Comparison of ENCODE assay signal across 1 cellular context in the genomic region with DNA sequence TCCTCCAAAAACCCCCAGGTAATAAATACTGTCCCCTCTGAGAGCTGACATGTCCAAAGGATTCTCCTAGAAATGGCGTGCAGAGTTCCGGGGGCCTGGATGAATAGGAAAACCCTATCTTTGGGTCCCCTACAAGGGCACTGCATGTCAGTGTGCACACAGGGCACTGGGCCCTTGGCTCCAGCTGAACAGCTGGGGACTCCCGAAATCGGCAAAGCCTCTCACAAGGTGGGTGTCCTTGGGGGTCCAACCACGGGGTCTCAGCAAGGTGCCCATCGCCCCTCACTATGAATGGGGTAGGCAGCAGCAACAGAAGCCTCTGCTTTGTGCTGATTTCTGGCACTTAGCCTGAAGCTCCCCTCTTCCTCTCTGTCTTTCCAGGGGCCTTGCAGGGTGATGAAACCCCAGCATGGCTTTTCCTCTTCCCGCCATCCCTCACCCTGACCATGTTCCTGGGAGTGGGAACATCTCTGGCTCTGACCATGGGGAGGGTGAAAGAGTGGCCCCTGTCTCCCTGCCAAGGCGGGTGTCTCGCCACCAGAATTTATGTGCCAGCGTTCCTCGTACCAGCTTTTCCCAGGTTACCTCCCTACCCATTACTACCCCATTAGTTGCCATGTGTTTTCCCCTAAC.
TF ChIP-seq lines count a peak whose summit lies in the region.

No MANE protein-coding gene starts in this region.

TF ChIP-seq in HepG2, 621 proteins besides CTCF, POLR2A, EP300 and RAD21 (continued from another document):
- TF ChIP-seq ZSCAN25 (CRISPR knock-in tag; IDR thresholded peaks at IDR 0.05) (no peak), ZNF180 (CRISPR knock-in tag; IDR thresholded peaks at IDR 0.05; ENCODE audit: borderline replicate concordance, low read depth) (no peak), ZNF382 (CRISPR knock-in tag; IDR thresholded peaks at IDR 0.05; ENCODE audit: borderline replicate concordance) (no peak), RFX5 (IDR thresholded peaks at IDR 0.05; ENCODE audit: low read depth, low read length) (peak; percentile 44; the same call in 1 of the 2 replicates), TP53 (CRISPR knock-in tag; conservative IDR thresholded peaks at IDR 0.05) (0 out of 2 replicates have a peak, but pooled peaks have one; percentile 46), NR2F1 (CRISPR knock-in tag; IDR thresholded peaks at IDR 0.05) (no peak), ZNF143 (CRISPR knock-in tag; IDR thresholded peaks at IDR 0.05) (no peak), TFDP1 (CRISPR knock-in tag; IDR thresholded peaks at IDR 0.05; ENCODE audit: borderline replicate concordance) (peak; percentile 29; the same call in 1 of the 2 replicates), SMAD1 (CRISPR knock-in tag; IDR thresholded peaks at IDR 0.05; ENCODE audit: borderline replicate concordance, low read depth) (0 out of 2 replicates have a peak, but pooled peaks have one; percentile 25), ZNF556 (CRISPR knock-in tag; IDR thresholded peaks at IDR 0.05; ENCODE audit: borderline replicate concordance) (no peak), ZNF292 (CRISPR knock-in tag; IDR thresholded peaks at IDR 0.05; ENCODE audit: borderline replicate concordance, low read depth) (no peak), AGO1 (IDR thresholded peaks at IDR 0.05; ENCODE audit: low read depth, low read length, poor library complexity, severe bottlenecking) (no peak), KDM5B (CRISPR knock-in tag; IDR thresholded peaks at IDR 0.05; ENCODE audit: borderline replicate concordance) (peak; percentile 32; the same call in 1 of the 2 replicates), ZNF256 (CRISPR knock-in tag; conservative IDR thresholded peaks at IDR 0.05) (no peak), SNAI1 (CRISPR knock-in tag; IDR thresholded peaks at IDR 0.05; ENCODE audit: borderline replicate concordance) (0 out of 2 replicates have a peak, but pooled peaks have one; percentile 33), ZNF563 (CRISPR knock-in tag; IDR thresholded peaks at IDR 0.05) (no peak), NR2F2 (IDR thresholded peaks at IDR 0.05; ENCODE audit: borderline replicate concordance, low read depth) (no peak), ZNF883 (CRISPR knock-in tag; IDR thresholded peaks at IDR 0.05; ENCODE audit: not compliant biosample characterization) (no peak), RBM39 (IDR thresholded peaks at IDR 0.05; ENCODE audit: low read depth, low read length, poor library complexity, severe bottlenecking) (peak; percentile 46), LCORL (IDR thresholded peaks at IDR 0.05) (no peak), LCORL (CRISPR knock-in tag; IDR thresholded peaks at IDR 0.05) (no peak), ZNF687 (CRISPR knock-in tag; IDR thresholded peaks at IDR 0.05) (peak; percentile 89), CENPX (CRISPR knock-in tag; IDR thresholded peaks at IDR 0.05) (no peak), ARID2 (CRISPR knock-in tag; IDR thresholded peaks at IDR 0.05; ENCODE audit: borderline replicate concordance) (peak; percentile 23; the same call in 1 of the 2 replicates), RBFOX2 (IDR thresholded peaks at IDR 0.05; ENCODE audit: low read depth, low read length) (peak; percentile 56; the same call in 1 of the 2 replicates), GPN1 (CRISPR knock-in tag; IDR thresholded peaks at IDR 0.05; ENCODE audit: borderline replicate concordance) (no peak), AKAP8 (CRISPR knock-in tag; IDR thresholded peaks at IDR 0.05) (no peak), CHD4 (IDR thresholded peaks at IDR 0.05; ENCODE audit: borderline replicate concordance, low read length) (no peak), ZEB1 (IDR thresholded peaks at IDR 0.05; ENCODE audit: insufficient replicate concordance, low read depth) (no peak), ZNF713 (CRISPR knock-in tag; IDR thresholded peaks at IDR 0.05) (no peak), YY1 (IDR thresholded peaks at IDR 0.05; ENCODE audit: insufficient read depth, insufficient replicate concordance, low read depth, low read length) (no peak)
- TF ChIP-seq, protein P1, sequence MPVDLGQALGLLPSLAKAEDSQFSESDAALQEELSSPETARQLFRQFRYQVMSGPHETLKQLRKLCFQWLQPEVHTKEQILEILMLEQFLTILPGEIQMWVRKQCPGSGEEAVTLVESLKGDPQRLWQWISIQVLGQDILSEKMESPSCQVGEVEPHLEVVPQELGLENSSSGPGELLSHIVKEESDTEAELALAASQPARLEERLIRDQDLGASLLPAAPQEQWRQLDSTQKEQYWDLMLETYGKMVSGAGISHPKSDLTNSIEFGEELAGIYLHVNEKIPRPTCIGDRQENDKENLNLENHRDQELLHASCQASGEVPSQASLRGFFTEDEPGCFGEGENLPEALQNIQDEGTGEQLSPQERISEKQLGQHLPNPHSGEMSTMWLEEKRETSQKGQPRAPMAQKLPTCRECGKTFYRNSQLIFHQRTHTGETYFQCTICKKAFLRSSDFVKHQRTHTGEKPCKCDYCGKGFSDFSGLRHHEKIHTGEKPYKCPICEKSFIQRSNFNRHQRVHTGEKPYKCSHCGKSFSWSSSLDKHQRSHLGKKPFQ (CRISPR knock-in tag; IDR thresholded peaks at IDR 0.05; ENCODE audit: insufficient replicate concordance): no peak
- TF ChIP-seq, protein P2, sequence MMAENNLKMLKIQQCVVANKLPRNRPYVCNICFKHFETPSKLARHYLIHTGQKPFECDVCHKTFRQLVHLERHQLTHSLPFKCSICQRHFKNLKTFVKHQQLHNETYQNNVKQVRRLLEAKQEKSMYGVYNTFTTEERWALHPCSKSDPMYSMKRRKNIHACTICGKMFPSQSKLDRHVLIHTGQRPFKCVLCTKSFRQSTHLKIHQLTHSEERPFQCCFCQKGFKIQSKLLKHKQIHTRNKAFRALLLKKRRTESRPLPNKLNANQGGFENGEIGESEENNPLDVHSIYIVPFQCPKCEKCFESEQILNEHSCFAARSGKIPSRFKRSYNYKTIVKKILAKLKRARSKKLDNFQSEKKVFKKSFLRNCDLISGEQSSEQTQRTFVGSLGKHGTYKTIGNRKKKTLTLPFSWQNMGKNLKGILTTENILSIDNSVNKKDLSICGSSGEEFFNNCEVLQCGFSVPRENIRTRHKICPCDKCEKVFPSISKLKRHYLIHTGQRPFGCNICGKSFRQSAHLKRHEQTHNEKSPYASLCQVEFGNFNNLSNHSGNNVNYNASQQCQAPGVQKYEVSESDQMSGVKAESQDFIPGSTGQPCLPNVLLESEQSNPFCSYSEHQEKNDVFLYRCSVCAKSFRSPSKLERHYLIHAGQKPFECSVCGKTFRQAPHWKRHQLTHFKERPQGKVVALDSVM (CRISPR knock-in tag; IDR thresholded peaks at IDR 0.05): no peak
- TF ChIP-seq, protein P3, sequence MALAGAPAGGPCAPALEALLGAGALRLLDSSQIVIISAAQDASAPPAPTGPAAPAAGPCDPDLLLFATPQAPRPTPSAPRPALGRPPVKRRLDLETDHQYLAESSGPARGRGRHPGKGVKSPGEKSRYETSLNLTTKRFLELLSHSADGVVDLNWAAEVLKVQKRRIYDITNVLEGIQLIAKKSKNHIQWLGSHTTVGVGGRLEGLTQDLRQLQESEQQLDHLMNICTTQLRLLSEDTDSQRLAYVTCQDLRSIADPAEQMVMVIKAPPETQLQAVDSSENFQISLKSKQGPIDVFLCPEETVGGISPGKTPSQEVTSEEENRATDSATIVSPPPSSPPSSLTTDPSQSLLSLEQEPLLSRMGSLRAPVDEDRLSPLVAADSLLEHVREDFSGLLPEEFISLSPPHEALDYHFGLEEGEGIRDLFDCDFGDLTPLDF (CRISPR knock-in tag; IDR thresholded peaks at IDR 0.05): no peak
- TF ChIP-seq, protein P4, sequence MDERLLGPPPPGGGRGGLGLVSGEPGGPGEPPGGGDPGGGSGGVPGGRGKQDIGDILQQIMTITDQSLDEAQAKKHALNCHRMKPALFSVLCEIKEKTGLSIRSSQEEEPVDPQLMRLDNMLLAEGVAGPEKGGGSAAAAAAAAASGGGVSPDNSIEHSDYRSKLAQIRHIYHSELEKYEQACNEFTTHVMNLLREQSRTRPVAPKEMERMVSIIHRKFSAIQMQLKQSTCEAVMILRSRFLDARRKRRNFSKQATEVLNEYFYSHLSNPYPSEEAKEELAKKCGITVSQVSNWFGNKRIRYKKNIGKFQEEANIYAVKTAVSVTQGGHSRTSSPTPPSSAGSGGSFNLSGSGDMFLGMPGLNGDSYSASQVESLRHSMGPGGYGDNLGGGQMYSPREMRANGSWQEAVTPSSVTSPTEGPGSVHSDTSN (CRISPR knock-in tag; IDR thresholded peaks at IDR 0.05): no peak
- TF ChIP-seq, protein P5, sequence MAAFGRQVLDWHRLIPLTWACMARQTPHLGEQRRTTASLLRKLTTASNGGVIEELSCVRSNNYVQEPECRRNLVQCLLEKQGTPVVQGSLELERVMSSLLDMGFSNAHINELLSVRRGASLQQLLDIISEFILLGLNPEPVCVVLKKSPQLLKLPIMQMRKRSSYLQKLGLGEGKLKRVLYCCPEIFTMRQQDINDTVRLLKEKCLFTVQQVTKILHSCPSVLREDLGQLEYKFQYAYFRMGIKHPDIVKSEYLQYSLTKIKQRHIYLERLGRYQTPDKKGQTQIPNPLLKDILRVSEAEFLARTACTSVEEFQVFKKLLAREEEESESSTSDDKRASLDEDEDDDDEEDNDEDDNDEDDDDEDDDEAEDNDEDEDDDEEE (CRISPR knock-in tag; IDR thresholded peaks at IDR 0.05): peak; percentile 63; the same call in 1 of the 2 replicates
- TF ChIP-seq, protein P6, sequence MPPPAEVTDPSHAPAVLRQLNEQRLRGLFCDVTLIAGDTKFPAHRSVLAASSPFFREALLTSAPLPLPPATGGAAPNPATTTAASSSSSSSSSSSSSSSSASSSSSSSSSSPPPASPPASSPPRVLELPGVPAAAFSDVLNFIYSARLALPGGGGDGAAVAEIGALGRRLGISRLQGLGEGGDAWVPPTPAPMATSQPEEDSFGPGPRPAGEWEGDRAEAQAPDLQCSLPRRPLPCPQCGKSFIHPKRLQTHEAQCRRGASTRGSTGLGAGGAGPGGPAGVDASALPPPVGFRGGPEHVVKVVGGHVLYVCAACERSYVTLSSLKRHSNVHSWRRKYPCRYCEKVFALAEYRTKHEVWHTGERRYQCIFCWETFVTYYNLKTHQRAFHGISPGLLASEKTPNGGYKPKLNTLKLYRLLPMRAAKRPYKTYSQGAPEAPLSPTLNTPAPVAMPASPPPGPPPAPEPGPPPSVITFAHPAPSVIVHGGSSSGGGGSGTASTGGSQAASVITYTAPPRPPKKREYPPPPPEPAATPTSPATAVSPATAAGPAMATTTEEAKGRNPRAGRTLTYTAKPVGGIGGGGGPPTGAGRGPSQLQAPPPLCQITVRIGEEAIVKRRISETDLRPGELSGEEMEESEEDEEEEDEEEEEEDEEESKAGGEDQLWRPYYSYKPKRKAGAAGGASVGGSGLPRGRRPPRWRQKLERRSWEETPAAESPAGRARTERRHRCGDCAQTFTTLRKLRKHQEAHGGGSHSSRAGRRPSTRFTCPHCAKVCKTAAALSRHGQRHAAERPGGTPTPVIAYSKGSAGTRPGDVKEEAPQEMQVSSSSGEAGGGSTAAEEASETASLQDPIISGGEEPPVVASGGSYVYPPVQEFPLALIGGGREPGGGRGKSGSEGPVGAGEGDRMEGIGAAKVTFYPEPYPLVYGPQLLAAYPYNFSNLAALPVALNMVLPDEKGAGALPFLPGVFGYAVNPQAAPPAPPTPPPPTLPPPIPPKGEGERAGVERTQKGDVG (CRISPR knock-in tag; IDR thresholded peaks at IDR 0.05; ENCODE audit: borderline replicate concordance): peak; percentile 76; the same call in 1 of the 2 replicates
